Comparison of ENCODE assay signal across 22 cellular contexts in the genomic region with DNA sequence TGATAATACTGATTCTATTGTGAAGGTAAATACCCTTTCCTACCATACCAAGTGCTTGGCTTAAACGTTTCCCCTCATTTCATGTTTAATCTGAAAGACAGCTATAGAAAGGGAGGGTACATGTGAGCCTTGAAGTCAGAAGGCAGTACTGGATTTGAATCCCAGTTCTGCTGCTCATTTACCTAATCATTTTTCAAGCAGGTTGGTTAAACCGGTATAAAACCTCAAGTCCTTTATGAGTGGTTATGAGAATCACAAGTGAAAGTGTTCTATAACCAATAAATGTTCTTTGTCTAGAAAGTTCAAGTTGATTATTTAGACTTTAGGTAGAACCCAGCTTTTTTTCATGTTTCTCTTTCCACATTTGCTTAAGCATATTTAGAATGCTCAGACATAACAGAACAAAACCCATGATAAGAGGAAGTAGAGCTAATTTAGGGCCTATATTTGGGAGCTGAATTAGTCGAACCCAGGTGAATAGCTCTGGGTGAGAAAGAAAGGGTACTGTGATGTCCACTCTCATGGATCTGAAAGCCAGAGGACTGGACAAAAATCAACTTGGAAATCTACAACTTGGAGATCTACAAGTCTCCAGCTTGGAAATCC. TPM values are rescaled to one million over a fixed set of nuclear protein-coding genes. Genes with fewer than 3 reads are reported as not detected.
"Had no signal": no experiment of that assay in that cellular context is flagged by ENCODE, and none has a peak within 500 bp of the region (broad histone marks: within the 10 kb centered on the region; RNA-seq: fewer than 3 reads in every experiment).

No MANE protein-coding gene starts in this region.

- H3K27me3 Mint-ChIP-seq: activated B cell treated with CpG ODN at 0.5 μM for 24 hours; activated CD4-positive, alpha-beta memory T cell treated with anti-CD3 and anti-CD28 coated beads, Interleukin-2, amount 10 ng/mL, durations not matched to agents 7 days and 5 days; activated naive CD8-positive, alpha-beta T cell treated with anti-CD3 and anti-CD28 coated beads for 36 hours; central memory CD8-positive, alpha-beta T cell; naive B cell had no signal

- H3K27me3 ChIP-seq: foreskin keratinocyte, neural progenitor cell, right lobe of liver, upper lobe of right lung had no signal

- DNase-seq: activated B cell treated with CpG ODN at 0.5 μM for 24 hours; activated CD4-positive, alpha-beta memory T cell treated with anti-CD3 and anti-CD28 coated beads, Interleukin-2, amount 10 ng/mL, durations not matched to agents 7 days and 5 days; activated CD4-positive, alpha-beta T cell treated with anti-CD3 and anti-CD28 coated beads for 48 hours; activated gamma-delta T cell; activated naive CD8-positive, alpha-beta T cell treated with anti-CD3 and anti-CD28 coated beads for 36 hours; effector memory CD4-positive, alpha-beta T cell; foreskin keratinocyte; kidney; lower lobe of right lung; naive B cell; posterior cingulate gyrus; right lobe of liver; stimulated activated naive CD4-positive, alpha-beta T cell; T-helper 9 cell; upper lobe of right lung had no signal

- H3K4me3 ChIP-seq: lower lobe of right lung, neural progenitor cell, right lobe of liver, skin epidermis, upper lobe of right lung had no signal

- H3K4me1 Mint-ChIP-seq: activated B cell treated with CpG ODN at 0.5 μM for 24 hours, naive B cell had no signal

- ATAC-seq: foreskin keratinocyte, left lobe of liver, lower lobe of right lung, right lobe of liver, upper lobe of right lung had no signal

- H3K27ac Mint-ChIP-seq: activated B cell treated with CpG ODN at 0.5 μM for 24 hours; activated CD4-positive, alpha-beta memory T cell treated with anti-CD3 and anti-CD28 coated beads, Interleukin-2, amount 10 ng/mL, durations not matched to agents 7 days and 5 days; activated naive CD8-positive, alpha-beta T cell treated with anti-CD3 and anti-CD28 coated beads for 36 hours; naive B cell; neural progenitor cell had no signal

- H3K27ac ChIP-seq: foreskin keratinocyte, lower lobe of right lung, neural progenitor cell, right lobe of liver, skin epidermis, upper lobe of right lung had no signal

- H3K4me1 ChIP-seq: foreskin keratinocyte, lower lobe of right lung, neural progenitor cell, right lobe of liver, upper lobe of right lung had no signal

- FAIRE-seq: astrocyte, colon, kidney had no signal

- H3K4me2 ChIP-seq: neural progenitor cell had no signal

- H2AFZ ChIP-seq: neural progenitor cell had no signal

- H3K4me3 Mint-ChIP-seq: activated B cell treated with CpG ODN at 0.5 μM for 24 hours; activated CD4-positive, alpha-beta memory T cell treated with anti-CD3 and anti-CD28 coated beads, Interleukin-2, amount 10 ng/mL, durations not matched to agents 7 days and 5 days; activated naive CD8-positive, alpha-beta T cell treated with anti-CD3 and anti-CD28 coated beads for 36 hours; central memory CD8-positive, alpha-beta T cell; naive B cell; neural progenitor cell had no signal

- H3K9ac ChIP-seq: neural progenitor cell had no signal

- H3K9me3 ChIP-seq: right lobe of liver had no signal

- H3K36me3 ChIP-seq: lower lobe of right lung, neural progenitor cell, upper lobe of right lung had no signal

RNA-seq across cellular contexts. Expression of a gene that starts 29.7 kb away (rescaled TPM):
- total RNA-seq: activated B cell treated with CpG ODN at 0.5 μM for 24 hours; activated CD4-positive, alpha-beta memory T cell treated with anti-CD3 and anti-CD28 coated beads, Interleukin-2, amount 10 ng/mL, durations not matched to agents 7 days and 5 days; activated naive CD8-positive, alpha-beta T cell treated with anti-CD3 and anti-CD28 coated beads for 36 hours; lower lobe of right lung; T-helper 1 cell treated with Interleukin-12 subunit alpha and Interleukin-12 subunit beta and Interleukin-4 antibody, amounts not matched to agents 30 ng/mL and 1 ng/mL, for 36 hours had no signal
- polyA plus RNA-seq: foreskin keratinocyte had no signal
